Comparison of ENCODE assay signal across 9 cellular contexts in genomic region chr11:120546312-120547205, GRCh38. TPM values are rescaled to one million over a fixed set of nuclear protein-coding genes. Genes with fewer than 3 reads are reported as not detected.
DNase-seq lines count a peak whose midpoint lies in the region; ATAC-seq, FAIRE-seq and TF ChIP-seq lines count a peak whose summit lies in the region.
"Had no signal": no experiment of that assay in that cellular context is flagged by ENCODE, and none has a peak within 500 bp of the region (broad histone marks: within the 10 kb centered on the region; RNA-seq: fewer than 3 reads in every experiment).

No MANE protein-coding gene starts in this region.

- TF ChIP-seq CTCF in activated B cell treated with CpG ODN at 0.5 μM for 24 hours (IDR thresholded peaks at IDR 0.05), result no peak

- H3K27me3 ChIP-seq in right cardiac atrium (ENCODE audit: control insufficient read depth, insufficient read depth), result no peaks in the 10 kb centered on the region

- peak; percentile 89 for FAIRE-seq in H54 (lab: Jason Lieb, UNC)

- no peaks in the 10 kb centered on the region for H3K9me3 ChIP-seq in right cardiac atrium (ENCODE audit: control insufficient read depth, low read length)
- H3K9me3 ChIP-seq: neutrophil had no signal

- 71% methylated on average over 17 of the region's 17 CpGs for WGBS in right cardiac atrium

- no peak overlapping the region for H3K27ac Mint-ChIP-seq in activated B cell treated with CpG ODN at 0.5 μM for 24 hours

- DNase-seq in H54 (ENCODE audit: insufficient read length, low spot score) (peak; percentile 67), activated B cell treated with CpG ODN at 0.5 μM for 24 hours (no peak), right cardiac atrium (peak; percentile 75 to 81 (median 80)), smooth muscle cell of the brain vasculature (ENCODE audit: low read depth, low spot score) (peak; percentile 39), KG1 (lab: John Stamatoyannopoulos, UW) (no peak), COLO668 (lab: John Stamatoyannopoulos, UW; ENCODE audit: unreplicated experiment) (no peak)

- TF ChIP-seq POLR2A in H54 (IDR thresholded peaks at IDR 0.05; ENCODE audit: low read depth, low read length), result no peak

- no peak overlapping the region for H3K4me3 ChIP-seq in right cardiac atrium (ENCODE audit: low read length)

- CTCF ChIA-PET in activated B cell treated with CpG ODN at 0.5 μM for 24 hours (lab: Charles Lee), result no interaction called here

- no peak for ATAC-seq in activated B cell treated with CpG ODN at 0.5 μM for 24 hours (ENCODE audit: low read depth)
- peak; percentile 30 to 58 for ATAC-seq in right cardiac atrium
- ATAC-seq in GM19467 (IDR thresholded peaks at IDR 0.05; ENCODE audit: unreplicated experiment), result no peak
- ATAC-seq in HG03442 (IDR thresholded peaks at IDR 0.05; ENCODE audit: unreplicated experiment), result no peak

- no peaks in the 10 kb centered on the region for H3K27me3 Mint-ChIP-seq in activated B cell treated with CpG ODN at 0.5 μM for 24 hours

- peak overlapping the region; percentile 78 for H3K27ac ChIP-seq in right cardiac atrium (ENCODE audit: low read length)
- H3K27ac ChIP-seq: neutrophil had no signal

- H3K4me3 Mint-ChIP-seq in activated B cell treated with CpG ODN at 0.5 μM for 24 hours, result peak overlapping the region; percentile 30

- peaks cover 41% of the 10 kb centered on the region for H3K4me1 Mint-ChIP-seq in activated B cell treated with CpG ODN at 0.5 μM for 24 hours

- intact Hi-C loops in activated B cell treated with CpG ODN at 0.5 μM for 24 hours (cut with micrococcal nuclease), result no loop called here
- intact Hi-C loops in right cardiac atrium (cut with DNase I), result no loop called here

- POLR2A ChIA-PET in activated B cell treated with CpG ODN at 0.5 μM for 24 hours (lab: Charles Lee), result no interaction called here

- no peaks in the 10 kb centered on the region for H3K36me3 Mint-ChIP-seq in activated B cell treated with CpG ODN at 0.5 μM for 24 hours (ENCODE audit: low read depth)

- H3K9me3 Mint-ChIP-seq in activated B cell treated with CpG ODN at 0.5 μM for 24 hours, result no peaks in the 10 kb centered on the region

- peaks cover 7% of the 10 kb centered on the region for H3K4me1 ChIP-seq in right cardiac atrium (ENCODE audit: control insufficient read depth, insufficient read depth, low read length)

RNA-seq across cellular contexts. Expression of gene GRIK4, which starts 35.0 kb away (rescaled TPM):
- total RNA-seq in activated B cell treated with CpG ODN at 0.5 μM for 24 hours (0.05 TPM in 1 of 2 replicates, not detected in the other), right cardiac atrium (1 to 10 TPM in 2 of 4 donors, under 1 TPM in 1, not detected in 1; 0.59 to 3.4 (median 1.0) TPM)
- 0.32 TPM for polyA plus RNA-seq in right cardiac atrium

Comparison
In these comparisons a context has a peak if more than half of its experiments do, and no peak if none do; other contexts are left out.
1. DNase-seq: peak in H54 (single experiment), right cardiac atrium (3 of 3) and smooth muscle cell of the brain vasculature (single experiment); none in activated B cell treated with CpG ODN at 0.5 μM for 24 hours (single experiment), KG1 (single experiment) and COLO668 (single experiment).
2. ATAC-seq: peak in right cardiac atrium (2 of 2); none in activated B cell treated with CpG ODN at 0.5 μM for 24 hours (single experiment), GM19467 (single experiment) and HG03442 (single experiment).